In the genomic region with DNA sequence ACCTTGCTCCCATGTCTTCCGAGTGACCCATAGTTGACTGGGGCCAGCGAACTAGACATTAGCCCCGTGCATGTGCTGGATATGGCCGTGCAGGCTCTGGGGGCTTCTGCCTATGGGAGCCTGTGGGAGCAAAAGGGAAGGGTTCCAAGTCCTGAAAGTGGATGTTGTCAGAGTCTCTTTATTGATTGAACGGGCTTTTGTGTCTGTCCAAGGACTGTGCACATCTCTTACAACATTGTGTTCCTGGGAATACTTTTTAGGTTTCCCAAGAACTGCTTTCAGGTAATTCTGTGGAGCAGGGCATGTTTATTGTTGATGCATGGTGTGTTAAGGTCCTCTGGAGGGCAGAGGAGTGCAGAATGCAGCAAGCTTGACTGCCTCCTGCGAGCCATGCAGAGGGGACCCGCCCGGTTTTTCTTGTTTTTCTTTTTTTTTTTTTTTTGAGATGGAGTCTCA, we compare ENCODE assay signal across 1 cellular context.
TF ChIP-seq lines count a peak whose summit lies in the region.

No MANE protein-coding gene starts in this region.

TF ChIP-seq in HepG2, 621 proteins besides CTCF, POLR2A, EP300 and RAD21 (continued from another document and continues in another):
- TF ChIP-seq, protein P1, sequence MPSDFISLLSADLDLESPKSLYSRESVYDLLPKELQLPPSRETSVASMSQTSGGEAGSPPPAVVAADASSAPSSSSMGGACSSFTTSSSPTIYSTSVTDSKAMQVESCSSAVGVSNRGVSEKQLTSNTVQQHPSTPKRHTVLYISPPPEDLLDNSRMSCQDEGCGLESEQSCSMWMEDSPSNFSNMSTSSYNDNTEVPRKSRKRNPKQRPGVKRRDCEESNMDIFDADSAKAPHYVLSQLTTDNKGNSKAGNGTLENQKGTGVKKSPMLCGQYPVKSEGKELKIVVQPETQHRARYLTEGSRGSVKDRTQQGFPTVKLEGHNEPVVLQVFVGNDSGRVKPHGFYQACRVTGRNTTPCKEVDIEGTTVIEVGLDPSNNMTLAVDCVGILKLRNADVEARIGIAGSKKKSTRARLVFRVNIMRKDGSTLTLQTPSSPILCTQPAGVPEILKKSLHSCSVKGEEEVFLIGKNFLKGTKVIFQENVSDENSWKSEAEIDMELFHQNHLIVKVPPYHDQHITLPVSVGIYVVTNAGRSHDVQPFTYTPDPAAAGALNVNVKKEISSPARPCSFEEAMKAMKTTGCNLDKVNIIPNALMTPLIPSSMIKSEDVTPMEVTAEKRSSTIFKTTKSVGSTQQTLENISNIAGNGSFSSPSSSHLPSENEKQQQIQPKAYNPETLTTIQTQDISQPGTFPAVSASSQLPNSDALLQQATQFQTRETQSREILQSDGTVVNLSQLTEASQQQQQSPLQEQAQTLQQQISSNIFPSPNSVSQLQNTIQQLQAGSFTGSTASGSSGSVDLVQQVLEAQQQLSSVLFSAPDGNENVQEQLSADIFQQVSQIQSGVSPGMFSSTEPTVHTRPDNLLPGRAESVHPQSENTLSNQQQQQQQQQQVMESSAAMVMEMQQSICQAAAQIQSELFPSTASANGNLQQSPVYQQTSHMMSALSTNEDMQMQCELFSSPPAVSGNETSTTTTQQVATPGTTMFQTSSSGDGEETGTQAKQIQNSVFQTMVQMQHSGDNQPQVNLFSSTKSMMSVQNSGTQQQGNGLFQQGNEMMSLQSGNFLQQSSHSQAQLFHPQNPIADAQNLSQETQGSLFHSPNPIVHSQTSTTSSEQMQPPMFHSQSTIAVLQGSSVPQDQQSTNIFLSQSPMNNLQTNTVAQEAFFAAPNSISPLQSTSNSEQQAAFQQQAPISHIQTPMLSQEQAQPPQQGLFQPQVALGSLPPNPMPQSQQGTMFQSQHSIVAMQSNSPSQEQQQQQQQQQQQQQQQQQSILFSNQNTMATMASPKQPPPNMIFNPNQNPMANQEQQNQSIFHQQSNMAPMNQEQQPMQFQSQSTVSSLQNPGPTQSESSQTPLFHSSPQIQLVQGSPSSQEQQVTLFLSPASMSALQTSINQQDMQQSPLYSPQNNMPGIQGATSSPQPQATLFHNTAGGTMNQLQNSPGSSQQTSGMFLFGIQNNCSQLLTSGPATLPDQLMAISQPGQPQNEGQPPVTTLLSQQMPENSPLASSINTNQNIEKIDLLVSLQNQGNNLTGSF (CRISPR knock-in tag; IDR thresholded peaks at IDR 0.05): no peak
- TF ChIP-seq, protein P2, sequence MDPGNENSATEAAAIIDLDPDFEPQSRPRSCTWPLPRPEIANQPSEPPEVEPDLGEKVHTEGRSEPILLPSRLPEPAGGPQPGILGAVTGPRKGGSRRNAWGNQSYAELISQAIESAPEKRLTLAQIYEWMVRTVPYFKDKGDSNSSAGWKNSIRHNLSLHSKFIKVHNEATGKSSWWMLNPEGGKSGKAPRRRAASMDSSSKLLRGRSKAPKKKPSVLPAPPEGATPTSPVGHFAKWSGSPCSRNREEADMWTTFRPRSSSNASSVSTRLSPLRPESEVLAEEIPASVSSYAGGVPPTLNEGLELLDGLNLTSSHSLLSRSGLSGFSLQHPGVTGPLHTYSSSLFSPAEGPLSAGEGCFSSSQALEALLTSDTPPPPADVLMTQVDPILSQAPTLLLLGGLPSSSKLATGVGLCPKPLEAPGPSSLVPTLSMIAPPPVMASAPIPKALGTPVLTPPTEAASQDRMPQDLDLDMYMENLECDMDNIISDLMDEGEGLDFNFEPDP (CRISPR knock-in tag; conservative IDR thresholded peaks at IDR 0.05): 0 out of 2 replicates have a peak, but pooled peaks have one; percentile 28
- TF ChIP-seq PTBP1 (IDR thresholded peaks at IDR 0.05; ENCODE audit: low read depth, low read length, poor library complexity, severe bottlenecking) (no peak), ZNF616 (CRISPR knock-in tag; IDR thresholded peaks at IDR 0.05; ENCODE audit: low read depth) (no peak), GFI1 (CRISPR knock-in tag; IDR thresholded peaks at IDR 0.05; ENCODE audit: borderline replicate concordance) (no peak), BORCS8-MEF2B (CRISPR knock-in tag; IDR thresholded peaks at IDR 0.05) (no peak), SOX6 (IDR thresholded peaks at IDR 0.05) (no peak), SOX6 (CRISPR knock-in tag; IDR thresholded peaks at IDR 0.05) (peak; percentile 74), DNMT1 (CRISPR knock-in tag; IDR thresholded peaks at IDR 0.05) (no peak), NONO (IDR thresholded peaks at IDR 0.05) (no peak), NONO (CRISPR knock-in tag; conservative IDR thresholded peaks at IDR 0.05) (no peak), SRY (CRISPR knock-in tag; IDR thresholded peaks at IDR 0.05) (no peak), NFKBIZ (CRISPR knock-in tag; IDR thresholded peaks at IDR 0.05) (no peak), HDAC6 (IDR thresholded peaks at IDR 0.05; ENCODE audit: low read depth, low read length) (no peak), ZNF468 (CRISPR knock-in tag; IDR thresholded peaks at IDR 0.05) (no peak), ZNF772 (CRISPR knock-in tag; IDR thresholded peaks at IDR 0.05) (no peak), ZSCAN30 (CRISPR knock-in tag; IDR thresholded peaks at IDR 0.05) (no peak), MBD4 (IDR thresholded peaks at IDR 0.05; ENCODE audit: borderline replicate concordance, low read length) (no peak)
- TF ChIP-seq, protein P3, sequence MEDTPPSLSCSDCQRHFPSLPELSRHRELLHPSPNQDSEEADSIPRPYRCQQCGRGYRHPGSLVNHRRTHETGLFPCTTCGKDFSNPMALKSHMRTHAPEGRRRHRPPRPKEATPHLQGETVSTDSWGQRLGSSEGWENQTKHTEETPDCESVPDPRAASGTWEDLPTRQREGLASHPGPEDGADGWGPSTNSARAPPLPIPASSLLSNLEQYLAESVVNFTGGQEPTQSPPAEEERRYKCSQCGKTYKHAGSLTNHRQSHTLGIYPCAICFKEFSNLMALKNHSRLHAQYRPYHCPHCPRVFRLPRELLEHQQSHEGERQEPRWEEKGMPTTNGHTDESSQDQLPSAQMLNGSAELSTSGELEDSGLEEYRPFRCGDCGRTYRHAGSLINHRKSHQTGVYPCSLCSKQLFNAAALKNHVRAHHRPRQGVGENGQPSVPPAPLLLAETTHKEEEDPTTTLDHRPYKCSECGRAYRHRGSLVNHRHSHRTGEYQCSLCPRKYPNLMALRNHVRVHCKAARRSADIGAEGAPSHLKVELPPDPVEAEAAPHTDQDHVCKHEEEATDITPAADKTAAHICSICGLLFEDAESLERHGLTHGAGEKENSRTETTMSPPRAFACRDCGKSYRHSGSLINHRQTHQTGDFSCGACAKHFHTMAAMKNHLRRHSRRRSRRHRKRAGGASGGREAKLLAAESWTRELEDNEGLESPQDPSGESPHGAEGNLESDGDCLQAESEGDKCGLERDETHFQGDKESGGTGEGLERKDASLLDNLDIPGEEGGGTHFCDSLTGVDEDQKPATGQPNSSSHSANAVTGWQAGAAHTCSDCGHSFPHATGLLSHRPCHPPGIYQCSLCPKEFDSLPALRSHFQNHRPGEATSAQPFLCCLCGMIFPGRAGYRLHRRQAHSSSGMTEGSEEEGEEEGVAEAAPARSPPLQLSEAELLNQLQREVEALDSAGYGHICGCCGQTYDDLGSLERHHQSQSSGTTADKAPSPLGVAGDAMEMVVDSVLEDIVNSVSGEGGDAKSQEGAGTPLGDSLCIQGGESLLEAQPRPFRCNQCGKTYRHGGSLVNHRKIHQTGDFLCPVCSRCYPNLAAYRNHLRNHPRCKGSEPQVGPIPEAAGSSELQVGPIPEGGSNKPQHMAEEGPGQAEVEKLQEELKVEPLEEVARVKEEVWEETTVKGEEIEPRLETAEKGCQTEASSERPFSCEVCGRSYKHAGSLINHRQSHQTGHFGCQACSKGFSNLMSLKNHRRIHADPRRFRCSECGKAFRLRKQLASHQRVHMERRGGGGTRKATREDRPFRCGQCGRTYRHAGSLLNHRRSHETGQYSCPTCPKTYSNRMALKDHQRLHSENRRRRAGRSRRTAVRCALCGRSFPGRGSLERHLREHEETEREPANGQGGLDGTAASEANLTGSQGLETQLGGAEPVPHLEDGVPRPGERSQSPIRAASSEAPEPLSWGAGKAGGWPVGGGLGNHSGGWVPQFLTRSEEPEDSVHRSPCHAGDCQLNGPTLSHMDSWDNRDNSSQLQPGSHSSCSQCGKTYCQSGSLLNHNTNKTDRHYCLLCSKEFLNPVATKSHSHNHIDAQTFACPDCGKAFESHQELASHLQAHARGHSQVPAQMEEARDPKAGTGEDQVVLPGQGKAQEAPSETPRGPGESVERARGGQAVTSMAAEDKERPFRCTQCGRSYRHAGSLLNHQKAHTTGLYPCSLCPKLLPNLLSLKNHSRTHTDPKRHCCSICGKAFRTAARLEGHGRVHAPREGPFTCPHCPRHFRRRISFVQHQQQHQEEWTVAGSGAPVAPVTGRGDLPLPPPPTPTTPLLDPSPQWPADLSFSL (CRISPR knock-in tag; IDR thresholded peaks at IDR 0.05): no peak
- TF ChIP-seq, protein P4, sequence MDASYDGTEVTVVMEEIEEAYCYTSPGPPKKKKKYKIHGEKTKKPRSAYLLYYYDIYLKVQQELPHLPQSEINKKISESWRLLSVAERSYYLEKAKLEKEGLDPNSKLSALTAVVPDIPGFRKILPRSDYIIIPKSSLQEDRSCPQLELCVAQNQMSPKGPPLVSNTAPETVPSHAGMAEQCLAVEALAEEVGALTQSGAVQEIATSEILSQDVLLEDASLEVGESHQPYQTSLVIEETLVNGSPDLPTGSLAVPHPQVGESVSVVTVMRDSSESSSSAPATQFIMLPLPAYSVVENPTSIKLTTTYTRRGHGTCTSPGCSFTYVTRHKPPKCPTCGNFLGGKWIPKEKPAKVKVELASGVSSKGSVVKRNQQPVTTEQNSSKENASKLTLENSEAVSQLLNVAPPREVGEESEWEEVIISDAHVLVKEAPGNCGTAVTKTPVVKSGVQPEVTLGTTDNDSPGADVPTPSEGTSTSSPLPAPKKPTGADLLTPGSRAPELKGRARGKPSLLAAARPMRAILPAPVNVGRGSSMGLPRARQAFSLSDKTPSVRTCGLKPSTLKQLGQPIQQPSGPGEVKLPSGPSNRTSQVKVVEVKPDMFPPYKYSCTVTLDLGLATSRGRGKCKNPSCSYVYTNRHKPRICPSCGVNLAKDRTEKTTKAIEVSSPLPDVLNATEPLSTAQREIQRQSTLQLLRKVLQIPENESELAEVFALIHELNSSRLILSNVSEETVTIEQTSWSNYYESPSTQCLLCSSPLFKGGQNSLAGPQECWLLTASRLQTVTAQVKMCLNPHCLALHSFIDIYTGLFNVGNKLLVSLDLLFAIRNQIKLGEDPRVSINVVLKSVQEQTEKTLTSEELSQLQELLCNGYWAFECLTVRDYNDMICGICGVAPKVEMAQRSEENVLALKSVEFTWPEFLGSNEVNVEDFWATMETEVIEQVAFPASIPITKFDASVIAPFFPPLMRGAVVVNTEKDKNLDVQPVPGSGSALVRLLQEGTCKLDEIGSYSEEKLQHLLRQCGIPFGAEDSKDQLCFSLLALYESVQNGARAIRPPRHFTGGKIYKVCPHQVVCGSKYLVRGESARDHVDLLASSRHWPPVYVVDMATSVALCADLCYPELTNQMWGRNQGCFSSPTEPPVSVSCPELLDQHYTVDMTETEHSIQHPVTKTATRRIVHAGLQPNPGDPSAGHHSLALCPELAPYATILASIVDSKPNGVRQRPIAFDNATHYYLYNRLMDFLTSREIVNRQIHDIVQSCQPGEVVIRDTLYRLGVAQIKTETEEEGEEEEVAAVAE (CRISPR knock-in tag; IDR thresholded peaks at IDR 0.05; ENCODE audit: borderline replicate concordance): no peak
- TF ChIP-seq, protein P5, sequence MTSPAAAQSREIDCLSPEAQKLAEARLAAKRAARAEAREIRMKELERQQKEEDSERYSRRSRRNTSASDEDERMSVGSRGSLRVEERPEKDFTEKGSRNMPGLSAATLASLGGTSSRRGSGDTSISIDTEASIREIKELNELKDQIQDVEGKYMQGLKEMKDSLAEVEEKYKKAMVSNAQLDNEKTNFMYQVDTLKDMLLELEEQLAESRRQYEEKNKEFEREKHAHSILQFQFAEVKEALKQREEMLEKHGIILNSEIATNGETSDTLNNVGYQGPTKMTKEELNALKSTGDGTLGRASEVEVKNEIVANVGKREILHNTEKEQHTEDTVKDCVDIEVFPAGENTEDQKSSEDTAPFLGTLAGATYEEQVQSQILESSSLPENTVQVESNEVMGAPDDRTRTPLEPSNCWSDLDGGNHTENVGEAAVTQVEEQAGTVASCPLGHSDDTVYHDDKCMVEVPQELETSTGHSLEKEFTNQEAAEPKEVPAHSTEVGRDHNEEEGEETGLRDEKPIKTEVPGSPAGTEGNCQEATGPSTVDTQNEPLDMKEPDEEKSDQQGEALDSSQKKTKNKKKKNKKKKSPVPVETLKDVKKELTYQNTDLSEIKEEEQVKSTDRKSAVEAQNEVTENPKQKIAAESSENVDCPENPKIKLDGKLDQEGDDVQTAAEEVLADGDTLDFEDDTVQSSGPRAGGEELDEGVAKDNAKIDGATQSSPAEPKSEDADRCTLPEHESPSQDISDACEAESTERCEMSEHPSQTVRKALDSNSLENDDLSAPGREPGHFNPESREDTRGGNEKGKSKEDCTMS (CRISPR knock-in tag; conservative IDR thresholded peaks at IDR 0.05): no peak
- TF ChIP-seq, protein P6, sequence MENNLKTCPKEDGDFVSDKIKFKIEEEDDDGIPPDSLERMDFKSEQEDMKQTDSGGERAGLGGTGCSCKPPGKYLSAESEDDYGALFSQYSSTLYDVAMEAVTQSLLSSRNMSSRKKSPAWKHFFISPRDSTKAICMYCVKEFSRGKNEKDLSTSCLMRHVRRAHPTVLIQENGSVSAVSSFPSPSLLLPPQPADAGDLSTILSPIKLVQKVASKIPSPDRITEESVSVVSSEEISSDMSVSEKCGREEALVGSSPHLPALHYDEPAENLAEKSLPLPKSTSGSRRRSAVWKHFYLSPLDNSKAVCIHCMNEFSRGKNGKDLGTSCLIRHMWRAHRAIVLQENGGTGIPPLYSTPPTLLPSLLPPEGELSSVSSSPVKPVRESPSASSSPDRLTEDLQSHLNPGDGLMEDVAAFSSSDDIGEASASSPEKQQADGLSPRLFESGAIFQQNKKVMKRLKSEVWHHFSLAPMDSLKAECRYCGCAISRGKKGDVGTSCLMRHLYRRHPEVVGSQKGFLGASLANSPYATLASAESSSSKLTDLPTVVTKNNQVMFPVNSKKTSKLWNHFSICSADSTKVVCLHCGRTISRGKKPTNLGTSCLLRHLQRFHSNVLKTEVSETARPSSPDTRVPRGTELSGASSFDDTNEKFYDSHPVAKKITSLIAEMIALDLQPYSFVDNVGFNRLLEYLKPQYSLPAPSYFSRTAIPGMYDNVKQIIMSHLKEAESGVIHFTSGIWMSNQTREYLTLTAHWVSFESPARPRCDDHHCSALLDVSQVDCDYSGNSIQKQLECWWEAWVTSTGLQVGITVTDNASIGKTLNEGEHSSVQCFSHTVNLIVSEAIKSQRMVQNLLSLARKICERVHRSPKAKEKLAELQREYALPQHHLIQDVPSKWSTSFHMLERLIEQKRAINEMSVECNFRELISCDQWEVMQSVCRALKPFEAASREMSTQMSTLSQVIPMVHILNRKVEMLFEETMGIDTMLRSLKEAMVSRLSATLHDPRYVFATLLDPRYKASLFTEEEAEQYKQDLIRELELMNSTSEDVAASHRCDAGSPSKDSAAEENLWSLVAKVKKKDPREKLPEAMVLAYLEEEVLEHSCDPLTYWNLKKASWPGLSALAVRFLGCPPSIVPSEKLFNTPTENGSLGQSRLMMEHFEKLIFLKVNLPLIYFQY (CRISPR knock-in tag; IDR thresholded peaks at IDR 0.05; ENCODE audit: borderline replicate concordance): no peak
- TF ChIP-seq, protein P7, sequence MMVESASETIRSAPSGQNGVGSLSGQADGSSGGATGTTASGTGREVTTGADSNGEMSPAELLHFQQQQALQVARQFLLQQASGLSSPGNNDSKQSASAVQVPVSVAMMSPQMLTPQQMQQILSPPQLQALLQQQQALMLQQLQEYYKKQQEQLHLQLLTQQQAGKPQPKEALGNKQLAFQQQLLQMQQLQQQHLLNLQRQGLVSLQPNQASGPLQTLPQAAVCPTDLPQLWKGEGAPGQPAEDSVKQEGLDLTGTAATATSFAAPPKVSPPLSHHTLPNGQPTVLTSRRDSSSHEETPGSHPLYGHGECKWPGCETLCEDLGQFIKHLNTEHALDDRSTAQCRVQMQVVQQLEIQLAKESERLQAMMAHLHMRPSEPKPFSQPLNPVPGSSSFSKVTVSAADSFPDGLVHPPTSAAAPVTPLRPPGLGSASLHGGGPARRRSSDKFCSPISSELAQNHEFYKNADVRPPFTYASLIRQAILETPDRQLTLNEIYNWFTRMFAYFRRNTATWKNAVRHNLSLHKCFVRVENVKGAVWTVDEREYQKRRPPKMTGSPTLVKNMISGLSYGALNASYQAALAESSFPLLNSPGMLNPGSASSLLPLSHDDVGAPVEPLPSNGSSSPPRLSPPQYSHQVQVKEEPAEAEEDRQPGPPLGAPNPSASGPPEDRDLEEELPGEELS (CRISPR knock-in tag; IDR thresholded peaks at IDR 0.05): peak; percentile 50; the same call in 1 of the 2 replicates
